ENCODE assay signal across 8 cellular contexts in genomic region chr7:127392566-127393369, GRCh38. TPM values are rescaled to one million over a fixed set of nuclear protein-coding genes. Genes with fewer than 3 reads are reported as not detected.
DNase-seq lines count a peak whose midpoint lies in the region; ATAC-seq, FAIRE-seq and TF ChIP-seq lines count a peak whose summit lies in the region.

Gene ZNF800, minus strand, starts transcription at chr7:127392708. Its CDS starts 1,151 bp downstream, at chr7:127391557.

- CTCF ChIA-PET in A673 (lab: Charles Lee) = interaction anchor here (1.2 kb wide), 1 partner anchor 45 kb away, joined by 4 read pairs; no protein-coding TSS in a partner anchor

- WGBS in small intestine, 3 donors = 1% methylated on average over 34 to 67 of the region's 67 CpGs

- ATAC-seq in GM18867 (IDR thresholded peaks at IDR 0.05; ENCODE audit: unreplicated experiment) = peak; percentile 78
- peak; percentile 86 for ATAC-seq in HG03097 (IDR thresholded peaks at IDR 0.05; ENCODE audit: low FRiP score, unreplicated experiment)

- peak; percentile 71 for TF ChIP-seq POLR2A in breast epithelium (IDR thresholded peaks at IDR 0.05)

- peak within 1 kb of the TSS; percentile 68; the same call in 1 of the 2 replicates for H3K9ac ChIP-seq in iPS-20b (ENCODE audit: low read depth, low read length)

- POLR2A ChIA-PET in A673 (lab: Charles Lee; ENCODE audit: low non-redundant PET) = interaction anchor here (0.7 kb wide), 2 partner anchors 709 to 1087 kb away, joined by 3 to 4 read pairs; no protein-coding TSS in a partner anchor

- H3K36me3 ChIP-seq in A673 (ENCODE audit: insufficient read depth, low read length, poor library complexity, severe bottlenecking) (peaks cover 28% of the 10 kb centered on the region), WERI-Rb-1 (peaks cover 34% of the 10 kb centered on the region), breast epithelium (no peaks in the 10 kb centered on the region), iPS-20b (ENCODE audit: insufficient read depth, low read depth, low read length) (peaks cover 3% of the 10 kb centered on the region; the same call in 1 of the 2 replicates), small intestine (ENCODE audit: control insufficient read depth in 2 of 2, insufficient read depth in 2 of 2, low read length in 2 of 2) (no peaks in the 10 kb centered on the region)

- peak within 1 kb of the TSS; percentile 86 for H3K27ac ChIP-seq in A673 (ENCODE audit: low read depth, low read length, poor library complexity, severe bottlenecking)
- H3K27ac ChIP-seq in WERI-Rb-1 = peak within 1 kb of the TSS; percentile 86
- peak within 1 kb of the TSS; percentile 94 to 96 for H3K27ac ChIP-seq in breast epithelium
- H3K27ac ChIP-seq in iPS-20b (ENCODE audit: low read length) = no peak within 1 kb of the TSS
- H3K27ac ChIP-seq in small intestine (ENCODE audit: low read depth in 1 of 2, low read length in 1 of 2) = peak within 1 kb of the TSS; percentile 92 to 97

- H3K9me3 ChIP-seq in A673 (ENCODE audit: low read depth, low read length, poor library complexity, severe bottlenecking) = no peaks in the 10 kb centered on the region
- H3K9me3 ChIP-seq in WERI-Rb-1 (ENCODE audit: severe bottlenecking) = no peaks in the 10 kb centered on the region
- no peaks in the 10 kb centered on the region for H3K9me3 ChIP-seq in breast epithelium
- H3K9me3 ChIP-seq in iPS-20b (ENCODE audit: insufficient read depth, low read depth, low read length) = no peaks in the 10 kb centered on the region
- no peaks in the 10 kb centered on the region for H3K9me3 ChIP-seq in small intestine (ENCODE audit: control insufficient read depth, low read depth)

- BruUV-seq in A673 (replicated peaks; lab: Mats Ljungman, UMichigan) = no TSS peak

- H3K27me3 ChIP-seq in A673 (replicated peaks; ENCODE audit: insufficient read depth, low read depth, low read length, poor library complexity) (no peaks in the 10 kb centered on the region), WERI-Rb-1 (ENCODE audit: insufficient read depth, low read depth, severe bottlenecking) (no peaks in the 10 kb centered on the region), breast epithelium (no peaks in the 10 kb centered on the region), iPS-20b (ENCODE audit: insufficient read depth, low read length) (peaks cover 63% of the 10 kb centered on the region), small intestine (ENCODE audit: control insufficient read depth in 2 of 2, insufficient read depth in 2 of 2, low read length in 2 of 2) (no peaks in the 10 kb centered on the region)

- peaks cover 15% of the 10 kb centered on the region for H3K4me1 ChIP-seq in A673 (ENCODE audit: insufficient read depth, low read length, poor library complexity, severe bottlenecking)
- H3K4me1 ChIP-seq in breast epithelium = peaks cover 0 to 4% of the 10 kb centered on the region in 2 donors
- H3K4me1 ChIP-seq in iPS-20b (ENCODE audit: insufficient read depth, low read length) = peaks cover 4% of the 10 kb centered on the region; the same call in 1 of the 2 replicates
- H3K4me1 ChIP-seq in small intestine (ENCODE audit: control insufficient read depth in 2 of 2, insufficient read depth in 1 of 2, low read depth in 1 of 2, low read length in 1 of 2) = peaks cover 0 to 2% of the 10 kb centered on the region in 2 donors

- DNase-seq in A673 (ENCODE audit: low spot score) (peak; percentile 88), NCI-H2227 (lab: John Stamatoyannopoulos, UW; ENCODE audit: unreplicated experiment) (peak; percentile 86), WERI-Rb-1 (peak; percentile 94), breast epithelium (ENCODE audit: low spot score in 2 of 2) (peak; percentile 87 to 88), small intestine (peak; percentile 91)

- H3K4me3 ChIP-seq in A673 (ENCODE audit: low read depth, low read length, poor library complexity, severe bottlenecking) (peak within 1 kb of the TSS; percentile 82), WERI-Rb-1 (ENCODE audit: low read depth, low read length) (peak within 1 kb of the TSS; percentile 81), breast epithelium (peak within 1 kb of the TSS; percentile 93 to 98 (median 95)), iPS-20b (ENCODE audit: low read length) (peak within 1 kb of the TSS; percentile 92), small intestine (ENCODE audit: low read depth in 1 of 2, low read length in 2 of 2) (peak within 1 kb of the TSS; percentile 90 to 92)

- intact Hi-C loops in A673 (cut with micrococcal nuclease; ENCODE audit: unreplicated experiment) (no loop called here), breast epithelium (cut with DNase I; ENCODE audit: low total_unique reads) (loop anchor here (1.0 kb wide), 1 partner anchor 15 kb away; no protein-coding TSS in a partner anchor)

- no peak for FAIRE-seq in small intestine (lab: Jason Lieb, UNC)

- TF ChIP-seq CTCF in A673 (conservative IDR thresholded peaks at IDR 0.05; ENCODE audit: low read depth, low read length) = no peak
- no peak for TF ChIP-seq CTCF in WERI-Rb-1 (IDR thresholded peaks at IDR 0.05; ENCODE audit: low read depth, low read length)
- TF ChIP-seq CTCF in breast epithelium (IDR thresholded peaks at IDR 0.05) = peak in 1 of 3 donors; percentile 16

RNA-seq across cellular contexts. Expression of gene ZNF800, which starts in this region (rescaled TPM):
- total RNA-seq in A673 (2021) (23.0 and 25.7 TPM in 2 replicates), breast epithelium (10 to 100 TPM; 29.5 to 51.1 (median 31.0) TPM)
- polyA plus RNA-seq in small intestine = 1 to 10 TPM; 6.2 to 8.5 (median 6.2) TPM
